Comparison of ENCODE assay signal across 11 cellular contexts in the genomic region with DNA sequence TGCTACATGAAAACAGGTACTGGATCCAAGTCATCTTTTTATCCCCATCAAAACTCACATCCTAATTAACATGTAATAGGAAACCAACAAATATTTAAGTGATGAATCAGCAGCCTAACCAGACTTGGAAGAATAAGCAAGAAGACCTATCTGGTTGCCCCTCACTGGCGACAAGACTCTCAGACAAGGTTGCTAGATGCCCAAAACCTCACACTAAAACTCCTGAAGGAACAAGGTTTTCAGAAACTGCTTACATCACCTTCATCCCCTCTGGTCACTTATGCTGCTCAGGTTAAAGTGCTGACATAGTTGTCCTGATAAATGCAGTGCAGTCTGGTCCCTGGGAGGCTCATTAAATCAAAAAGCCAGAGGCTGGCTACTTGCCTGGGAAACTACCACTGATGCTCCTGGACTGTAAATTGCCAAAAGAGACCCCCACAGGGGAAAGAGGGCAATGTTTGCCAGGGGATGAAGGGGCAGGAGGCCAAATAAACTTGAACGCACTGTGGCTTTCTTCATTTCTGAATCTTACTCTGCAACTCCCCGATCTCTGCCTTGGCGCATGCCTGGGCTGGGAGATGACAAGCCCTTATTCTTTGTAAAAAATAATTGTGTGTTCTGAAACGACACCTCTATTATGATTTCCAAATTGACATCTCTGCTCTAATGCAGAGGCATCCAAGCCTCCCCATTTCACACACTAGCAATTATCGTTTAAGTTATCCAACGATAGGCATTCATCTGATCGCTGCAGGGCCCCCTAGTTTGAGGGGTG.
DNase-seq lines count a peak whose midpoint lies in the region; ATAC-seq and TF ChIP-seq lines count a peak whose summit lies in the region.
"Had no signal": no experiment of that assay in that cellular context is flagged by ENCODE, and none has a peak within 500 bp of the region (broad histone marks: within the 10 kb centered on the region; RNA-seq: fewer than 3 reads in every experiment).

No MANE protein-coding gene starts in this region.

- in situ Hi-C loops in brain microvascular endothelial cell (cut with HindIII; ENCODE audit: low pct_ligation_motif_present, low sequenced_read_pairs) = no loop called here

- H3K4me3 Mint-ChIP-seq in activated CD4-positive, alpha-beta T cell treated with anti-CD3 and anti-CD28 coated beads, Interleukin-2, amount 10 ng/mL, durations not matched to agents 7 days and 5 days = no peak overlapping the region

- peaks cover 5% of the 10 kb centered on the region for H3K36me3 Mint-ChIP-seq in activated CD4-positive, alpha-beta T cell treated with anti-CD3 and anti-CD28 coated beads, Interleukin-2, amount 10 ng/mL, durations not matched to agents 7 days and 5 days (ENCODE audit: low read depth)

- H3K4me3 ChIP-seq in brain microvascular endothelial cell (ENCODE audit: low read depth, low read length) (no peak overlapping the region), kidney epithelial cell (ENCODE audit: low read depth, low read length) (no peak overlapping the region)
- H3K4me3 ChIP-seq: MG63 had no signal

- no peaks in the 10 kb centered on the region for H3K9me3 Mint-ChIP-seq in activated CD4-positive, alpha-beta T cell treated with anti-CD3 and anti-CD28 coated beads, Interleukin-2, amount 10 ng/mL, durations not matched to agents 7 days and 5 days

- no peak overlapping the region for H3K27ac Mint-ChIP-seq in activated CD4-positive, alpha-beta T cell treated with anti-CD3 and anti-CD28 coated beads, Interleukin-2, amount 10 ng/mL, durations not matched to agents 7 days and 5 days

- H3K27ac ChIP-seq in C4-2B (peak overlapping the region; percentile 13; the same call in 1 of the 2 replicates), brain microvascular endothelial cell (no peak overlapping the region)
- H3K27ac ChIP-seq: VCaP had no signal

- TF ChIP-seq CTCF in C4-2B (conservative IDR thresholded peaks at IDR 0.05) (no peak), brain microvascular endothelial cell (IDR thresholded peaks at IDR 0.05; ENCODE audit: low read depth, low read length, missing control alignments) (no peak), kidney epithelial cell (IDR thresholded peaks at IDR 0.05; ENCODE audit: insufficient read depth, low read length, poor library complexity, severe bottlenecking) (no peak)

- POLR2A ChIA-PET in activated CD4-positive, alpha-beta T cell treated with anti-CD3 and anti-CD28 coated beads, Interleukin-2, amount 10 ng/mL, durations not matched to agents 7 days and 5 days (lab: Charles Lee) = no interaction called here

- ATAC-seq in HG03045 (IDR thresholded peaks at IDR 0.05; ENCODE audit: unreplicated experiment) = no peak
- no peak for ATAC-seq in HG03095 (IDR thresholded peaks at IDR 0.05; ENCODE audit: unreplicated experiment)

- H3K27me3 Mint-ChIP-seq in activated CD4-positive, alpha-beta T cell treated with anti-CD3 and anti-CD28 coated beads, Interleukin-2, amount 10 ng/mL, durations not matched to agents 7 days and 5 days = no peaks in the 10 kb centered on the region

- no peaks in the 10 kb centered on the region for H3K36me3 ChIP-seq in brain microvascular endothelial cell (replicated peaks)
- H3K36me3 ChIP-seq in kidney epithelial cell (ENCODE audit: control insufficient read depth, insufficient read depth, low read length) = no peaks in the 10 kb centered on the region
- H3K36me3 ChIP-seq: MG63 had no signal

- DNase-seq in LHCN-M2 (ENCODE audit: low read depth) (peak; percentile 57), brain microvascular endothelial cell (peak; percentile 34), kidney epithelial cell (ENCODE audit: low read depth) (peak; percentile 59), CD1c-positive myeloid dendritic cell (ENCODE audit: extremely low spot score) (no peak)
- DNase-seq in activated CD4-positive, alpha-beta T cell treated with anti-CD3 and anti-CD28 coated beads, Interleukin-2, amount 10 ng/mL, durations not matched to agents 7 days and 5 days = no peak
- DNase-seq: activated gamma-delta T cell treated with Interleukin-2 at 50 U/mL for 16 hours, MG63 had no signal

- H3K4me1 Mint-ChIP-seq in activated CD4-positive, alpha-beta T cell treated with anti-CD3 and anti-CD28 coated beads, Interleukin-2, amount 10 ng/mL, durations not matched to agents 7 days and 5 days = no peaks in the 10 kb centered on the region

- CTCF ChIA-PET in activated CD4-positive, alpha-beta T cell treated with anti-CD3 and anti-CD28 coated beads, Interleukin-2, amount 10 ng/mL, durations not matched to agents 7 days and 5 days (lab: Charles Lee) = no interaction called here

- H3K27me3 ChIP-seq in brain microvascular endothelial cell (replicated peaks) (no peaks in the 10 kb centered on the region), kidney epithelial cell (ENCODE audit: control insufficient read depth, insufficient read depth, low read length) (no peaks in the 10 kb centered on the region)
- H3K27me3 ChIP-seq: MG63 had no signal

Comparison
In these comparisons a context has a peak if more than half of its experiments do, and no peak if none do; other contexts are left out.
1. DNase-seq: peak in LHCN-M2 (single experiment), brain microvascular endothelial cell (single experiment) and kidney epithelial cell (single experiment); none in CD1c-positive myeloid dendritic cell (single experiment) and activated CD4-positive, alpha-beta T cell treated with anti-CD3 and anti-CD28 coated beads, Interleukin-2, amount 10 ng/mL, durations not matched to agents 7 days and 5 days (single experiment).